In genomic region chr11:19234428-19234827, GRCh38 we compare ENCODE assay signal across 24 cellular contexts. TPM values are rescaled to one million over a fixed set of nuclear protein-coding genes. Genes with fewer than 3 reads are reported as not detected.
"Had no signal": no experiment of that assay in that cellular context is flagged by ENCODE, and none has a peak within 500 bp of the region (broad histone marks: within the 10 kb centered on the region; RNA-seq: fewer than 3 reads in every experiment).

No MANE protein-coding gene starts in this region.

- H3K9me3 ChIP-seq: Peyer's patch had no signal

- H3K27me3 Mint-ChIP-seq: activated naive CD4-positive, alpha-beta T cell treated with anti-CD3 and anti-CD28 coated beads, Interleukin-2, amount 10 ng/mL, durations not matched to agents 7 days and 5 days had no signal

- H3K4me1 ChIP-seq: Peyer's patch had no signal

- H3K9me3 Mint-ChIP-seq: activated CD8-positive, alpha-beta T cell treated with anti-CD3 and anti-CD28 coated beads for 36 hours; activated naive CD4-positive, alpha-beta T cell treated with anti-CD3 and anti-CD28 coated beads, Interleukin-2, amount 10 ng/mL, durations not matched to agents 7 days and 5 days; activated naive CD8-positive, alpha-beta T cell treated with anti-CD3 and anti-CD28 coated beads for 36 hours; activated T-cell treated with anti-CD3 and anti-CD28 coated beads, Interleukin-2, amount 50 U/mL, for 72 hours; activated T-helper 2 cell treated with anti-CD3 and anti-CD28 coated beads, Interferon-gamma antibody, Interleukin-2, Interleukin-4, amounts not matched to agents 10 μg/mL and 5 μg/mL and 100 μg/mL, durations not matched to agents 14 hours and 24 hours and 36 hours; T-helper 1 cell treated with Interleukin-12 subunit alpha and Interleukin-12 subunit beta and Interleukin-4 antibody, amounts not matched to agents 30 μg/mL and 1 μg/mL, for 36 hours had no signal

- ATAC-seq: activated CD4-positive, CD25-positive, alpha-beta regulatory T cell treated with anti-CD3 and anti-CD28 coated beads, Interleukin-2, amount 50 U/mL, for 24 hours; activated CD8-positive, alpha-beta T cell treated with anti-CD3 and anti-CD28 coated beads for 36 hours; activated T-cell treated with anti-CD3 and anti-CD28 coated beads, Interleukin-2, amount 50 U/mL, for 72 hours had no signal

- H3K27ac Mint-ChIP-seq: activated CD8-positive, alpha-beta T cell treated with anti-CD3 and anti-CD28 coated beads for 36 hours; activated naive CD4-positive, alpha-beta T cell treated with anti-CD3 and anti-CD28 coated beads, Interleukin-2, amount 10 ng/mL, durations not matched to agents 7 days and 5 days; activated naive CD8-positive, alpha-beta T cell treated with anti-CD3 and anti-CD28 coated beads for 36 hours; activated T-cell treated with anti-CD3 and anti-CD28 coated beads, Interleukin-2, amount 50 U/mL, for 72 hours; activated T-helper 2 cell treated with anti-CD3 and anti-CD28 coated beads, Interferon-gamma antibody, Interleukin-2, Interleukin-4, amounts not matched to agents 10 μg/mL and 5 μg/mL and 100 μg/mL, durations not matched to agents 14 hours and 24 hours and 36 hours; T-helper 1 cell treated with Interleukin-12 subunit alpha and Interleukin-12 subunit beta and Interleukin-4 antibody, amounts not matched to agents 30 μg/mL and 1 μg/mL, for 36 hours had no signal

- DNase-seq: activated CD4-positive, alpha-beta T cell treated with anti-CD3 and anti-CD28 coated beads for 4 hours; activated CD8-positive, alpha-beta memory T cell treated with anti-CD3 and anti-CD28 coated beads, Interleukin-2, amount 50 U/mL, for 4 hours; activated CD8-positive, alpha-beta T cell treated with anti-CD3 and anti-CD28 coated beads for 36 hours; activated gamma-delta T cell treated with Interleukin-2 at 50 U/mL for 16 hours; activated naive CD4-positive, alpha-beta T cell treated with anti-CD3 and anti-CD28 coated beads, Interleukin-2, amount 10 ng/mL, durations not matched to agents 7 days and 5 days; activated naive CD8-positive, alpha-beta T cell treated with anti-CD3 and anti-CD28 coated beads for 36 hours; activated T-cell treated with anti-CD3 and anti-CD28 coated beads, Interleukin-2, amount 50 U/mL, for 72 hours; brain microvascular endothelial cell; caudate nucleus; Kasumi-1; KBM-7; NCI-H1048; NCI-H1930; NCI-H2171; NCI-H2227 treated with DMSO at 0.1 percent for 48 hours; NCI-H524 treated with DMSO at 0.1 percent for 48 hours; NCI-H748 treated with DMSO at 0.1 percent for 48 hours; OCI-M1; Peyer's patch; SHP77 treated with DMSO at 0.1 percent for 48 hours had no signal

- H3K27ac ChIP-seq: brain microvascular endothelial cell, Peyer's patch had no signal

- H3K4me3 ChIP-seq: Peyer's patch had no signal

- H3K4me3 Mint-ChIP-seq: activated CD8-positive, alpha-beta T cell treated with anti-CD3 and anti-CD28 coated beads for 36 hours; activated naive CD4-positive, alpha-beta T cell treated with anti-CD3 and anti-CD28 coated beads, Interleukin-2, amount 10 ng/mL, durations not matched to agents 7 days and 5 days; activated naive CD8-positive, alpha-beta T cell treated with anti-CD3 and anti-CD28 coated beads for 36 hours; activated T-cell treated with anti-CD3 and anti-CD28 coated beads, Interleukin-2, amount 50 U/mL, for 72 hours; T-helper 1 cell treated with Interleukin-12 subunit alpha and Interleukin-12 subunit beta and Interleukin-4 antibody, amounts not matched to agents 30 μg/mL and 1 μg/mL, for 36 hours had no signal

- H3K27me3 ChIP-seq: brain microvascular endothelial cell, Peyer's patch had no signal

- H3K36me3 ChIP-seq: brain microvascular endothelial cell, Peyer's patch had no signal

RNA-seq across cellular contexts. Expression of gene CSRP3, which starts 32.6 kb away (rescaled TPM):
- total RNA-seq: activated CD8-positive, alpha-beta T cell treated with anti-CD3 and anti-CD28 coated beads for 36 hours; activated naive CD8-positive, alpha-beta T cell treated with anti-CD3 and anti-CD28 coated beads for 36 hours; activated T-cell treated with anti-CD3 and anti-CD28 coated beads, Interleukin-2, amount 50 U/mL, for 72 hours; activated T-helper 2 cell treated with anti-CD3 and anti-CD28 coated beads, Interferon-gamma antibody, Interleukin-2, Interleukin-4, amounts not matched to agents 10 μg/mL and 5 μg/mL and 100 μg/mL, durations not matched to agents 14 hours and 24 hours and 36 hours; Peyer's patch; SK-MEL-5 had no signal
